1 cellular context compared by ENCODE assay signal in the genomic region with DNA sequence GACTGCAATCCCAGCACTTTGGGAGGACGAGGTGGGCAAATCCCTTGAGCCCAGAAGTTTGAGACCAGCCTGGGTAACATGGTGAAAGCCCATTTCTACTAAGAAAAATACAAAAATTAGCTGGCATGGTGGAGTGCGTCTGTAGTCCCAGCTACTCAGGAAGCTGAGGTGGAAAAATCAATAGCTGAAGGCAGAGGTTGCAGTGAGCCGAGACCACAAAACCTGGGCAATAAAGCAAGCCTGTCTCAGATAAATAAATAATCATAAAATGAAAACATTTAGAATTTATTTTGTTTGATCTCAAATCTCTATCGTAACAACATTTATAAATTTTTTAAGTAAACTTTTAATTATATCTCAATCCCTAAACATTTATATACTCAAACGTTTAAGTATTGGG.
TF ChIP-seq lines count a peak whose summit lies in the region.

No MANE protein-coding gene starts in this region.

TF ChIP-seq in H1, 55 proteins besides CTCF, POLR2A, EP300 and RAD21:
- TF ChIP-seq JUND (IDR thresholded peaks at IDR 0.05; ENCODE audit: low read length) (no peak), CREB1 (IDR thresholded peaks at IDR 0.05) (no peak), CHD1 (IDR thresholded peaks at IDR 0.05; ENCODE audit: low read depth, low read length) (no peak), HDAC6 (IDR thresholded peaks at IDR 0.05; ENCODE audit: low read depth, low read length) (no peak), SIRT6 (IDR thresholded peaks at IDR 0.05; ENCODE audit: low read length) (no peak), POU5F1 (IDR thresholded peaks at IDR 0.05; ENCODE audit: low read depth, low read length) (no peak)
- TF ChIP-seq, protein P1, sequence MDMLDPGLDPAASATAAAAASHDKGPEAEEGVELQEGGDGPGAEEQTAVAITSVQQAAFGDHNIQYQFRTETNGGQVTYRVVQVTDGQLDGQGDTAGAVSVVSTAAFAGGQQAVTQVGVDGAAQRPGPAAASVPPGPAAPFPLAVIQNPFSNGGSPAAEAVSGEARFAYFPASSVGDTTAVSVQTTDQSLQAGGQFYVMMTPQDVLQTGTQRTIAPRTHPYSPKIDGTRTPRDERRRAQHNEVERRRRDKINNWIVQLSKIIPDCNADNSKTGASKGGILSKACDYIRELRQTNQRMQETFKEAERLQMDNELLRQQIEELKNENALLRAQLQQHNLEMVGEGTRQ (IDR thresholded peaks at IDR 0.05; ENCODE audit: low read length), result no peak
